1 cellular context compared by ENCODE assay signal in the genomic region with DNA sequence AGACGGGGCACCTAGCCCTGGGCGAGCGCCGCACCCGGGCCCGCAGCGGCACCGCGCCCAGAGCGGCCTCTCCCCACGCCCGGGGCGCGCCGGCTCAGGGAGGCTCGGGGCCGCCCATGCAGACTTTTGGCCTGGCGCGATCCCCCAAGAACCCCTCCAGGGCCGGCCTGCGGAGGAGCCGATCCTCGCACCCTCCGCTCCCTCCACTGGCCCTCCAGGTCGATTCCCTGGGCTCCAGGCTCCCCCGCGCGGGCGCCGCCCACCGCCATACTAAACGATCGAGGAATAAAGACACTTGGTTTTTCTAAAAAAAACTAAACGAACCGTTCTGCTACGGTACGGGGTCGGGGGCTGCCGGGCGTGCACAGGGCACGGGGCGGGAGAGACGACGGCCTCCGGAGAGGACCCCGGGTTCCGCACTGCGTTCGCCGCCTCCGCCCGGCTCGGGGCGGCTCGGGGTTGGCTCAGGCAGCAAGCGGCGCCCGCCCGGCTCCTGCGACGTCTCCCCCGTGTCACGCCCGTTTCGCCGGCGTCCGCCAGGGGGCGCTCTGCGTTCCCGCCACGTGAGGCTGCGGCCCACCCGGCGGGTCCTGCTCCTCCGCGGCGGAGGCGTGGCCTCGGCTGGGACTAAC.
TF ChIP-seq lines count a peak whose summit lies in the region.

No MANE protein-coding gene starts in this region.

TF ChIP-seq in H1, 55 proteins besides CTCF, POLR2A, EP300 and RAD21:
- TF ChIP-seq CEBPB (IDR thresholded peaks at IDR 0.05; ENCODE audit: low read depth, low read length) (no peak), CTBP2 (IDR thresholded peaks at IDR 0.05; ENCODE audit: borderline replicate concordance, insufficient read depth, insufficient read length, low read length) (peak; percentile 84), RBBP5 (IDR thresholded peaks at IDR 0.05; ENCODE audit: borderline replicate concordance, low read depth, low read length) (peak; percentile 59; the same call in 1 of the 2 replicates), CBX5 (IDR thresholded peaks at IDR 0.05; ENCODE audit: low read depth, low read length) (no peak), HDAC2 (IDR thresholded peaks at IDR 0.05; ENCODE audit: borderline replicate concordance in 1 of 2, low read depth in 2 of 2, low read length in 2 of 2) (peak; percentile 65 to 97; a peak in 3 of 4 replicates), POLR2AphosphoS5 (IDR thresholded peaks at IDR 0.05; ENCODE audit: low read depth, low read length) (peak; percentile 38; the same call in 1 of the 2 replicates), PHF8 (conservative IDR thresholded peaks at IDR 0.05; ENCODE audit: low read depth, low read length) (peak; percentile 20; the same call in 1 of the 2 replicates), ASH2L (IDR thresholded peaks at IDR 0.05; ENCODE audit: low read length) (peak; percentile 58), CREB1 (IDR thresholded peaks at IDR 0.05) (peak; percentile 83), SRF (IDR thresholded peaks at IDR 0.05; ENCODE audit: low read depth, low read length) (peak; percentile 20; the same call in 1 of the 2 replicates), YY1 (IDR thresholded peaks at IDR 0.05; ENCODE audit: low read depth, low read length) (no peak; the same call in 1 of the 2 replicates), TAF1 (IDR thresholded peaks at IDR 0.05; ENCODE audit: low read depth, low read length) (peak; percentile 43; the same call in 1 of the 2 replicates), BACH1 (IDR thresholded peaks at IDR 0.05; ENCODE audit: low read length) (peak; percentile 95), KDM5A (IDR thresholded peaks at IDR 0.05; ENCODE audit: low read length) (no peak), RXRA (IDR thresholded peaks at IDR 0.05; ENCODE audit: insufficient read depth, low read depth, low read length) (no peak), FOSL1 (IDR thresholded peaks at IDR 0.05; ENCODE audit: insufficient read depth, low read depth, low read length) (0 out of 2 replicates have a peak, but pooled peaks have one; percentile 10), TAF7 (optimal IDR thresholded peaks at IDR 0.05; ENCODE audit: borderline replicate concordance, low read depth, low read length) (peak; percentile 37), KDM4A (IDR thresholded peaks at IDR 0.05; ENCODE audit: low read depth, low read length, severe bottlenecking) (peak; percentile 68), SIN3A (conservative IDR thresholded peaks at IDR 0.05 in 1 of 2, IDR thresholded peaks at IDR 0.05 in 1 of 2; ENCODE audit: low read depth in 1 of 2, low read length in 2 of 2) (peak in 1 of 2 experiments; percentile 31; a peak in 1 of 4 replicates)
- TF ChIP-seq, protein P1, sequence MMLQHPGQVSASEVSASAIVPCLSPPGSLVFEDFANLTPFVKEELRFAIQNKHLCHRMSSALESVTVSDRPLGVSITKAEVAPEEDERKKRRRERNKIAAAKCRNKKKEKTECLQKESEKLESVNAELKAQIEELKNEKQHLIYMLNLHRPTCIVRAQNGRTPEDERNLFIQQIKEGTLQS (IDR thresholded peaks at IDR 0.05; ENCODE audit: insufficient read depth, low read depth, low read length): peak; percentile 30; the same call in 1 of the 2 replicates
- TF ChIP-seq, protein P2, sequence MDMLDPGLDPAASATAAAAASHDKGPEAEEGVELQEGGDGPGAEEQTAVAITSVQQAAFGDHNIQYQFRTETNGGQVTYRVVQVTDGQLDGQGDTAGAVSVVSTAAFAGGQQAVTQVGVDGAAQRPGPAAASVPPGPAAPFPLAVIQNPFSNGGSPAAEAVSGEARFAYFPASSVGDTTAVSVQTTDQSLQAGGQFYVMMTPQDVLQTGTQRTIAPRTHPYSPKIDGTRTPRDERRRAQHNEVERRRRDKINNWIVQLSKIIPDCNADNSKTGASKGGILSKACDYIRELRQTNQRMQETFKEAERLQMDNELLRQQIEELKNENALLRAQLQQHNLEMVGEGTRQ (IDR thresholded peaks at IDR 0.05; ENCODE audit: low read length): peak; percentile 50; the same call in 1 of the 2 replicates
- TF ChIP-seq, protein P3, sequence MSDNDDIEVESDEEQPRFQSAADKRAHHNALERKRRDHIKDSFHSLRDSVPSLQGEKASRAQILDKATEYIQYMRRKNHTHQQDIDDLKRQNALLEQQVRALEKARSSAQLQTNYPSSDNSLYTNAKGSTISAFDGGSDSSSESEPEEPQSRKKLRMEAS (IDR thresholded peaks at IDR 0.05): peak; percentile 97
- TF ChIP-seq, protein P4, sequence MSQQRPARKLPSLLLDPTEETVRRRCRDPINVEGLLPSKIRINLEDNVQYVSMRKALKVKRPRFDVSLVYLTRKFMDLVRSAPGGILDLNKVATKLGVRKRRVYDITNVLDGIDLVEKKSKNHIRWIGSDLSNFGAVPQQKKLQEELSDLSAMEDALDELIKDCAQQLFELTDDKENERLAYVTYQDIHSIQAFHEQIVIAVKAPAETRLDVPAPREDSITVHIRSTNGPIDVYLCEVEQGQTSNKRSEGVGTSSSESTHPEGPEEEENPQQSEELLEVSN (IDR thresholded peaks at IDR 0.05): peak; percentile 75
